In genomic region chr2:33221046-33221784, GRCh38 we compare ENCODE assay signal across 1 cellular context.
A peak's percentile ranks its signal among the peaks of the same experiment; 100 is the strongest.
TF ChIP-seq lines count a peak whose summit lies in the region.

No MANE protein-coding gene starts in this region.

TF ChIP-seq in K562, 482 proteins besides CTCF, POLR2A, EP300 and RAD21:
- peak; percentile 29; the same call in 1 of the 2 replicates for TF ChIP-seq TCF3 (CRISPR knock-in tag; IDR thresholded peaks at IDR 0.05)
- no peak for TF ChIP-seq ZNF76 (CRISPR knock-in tag; IDR thresholded peaks at IDR 0.05; ENCODE audit: borderline replicate concordance)
